In the genomic region with DNA sequence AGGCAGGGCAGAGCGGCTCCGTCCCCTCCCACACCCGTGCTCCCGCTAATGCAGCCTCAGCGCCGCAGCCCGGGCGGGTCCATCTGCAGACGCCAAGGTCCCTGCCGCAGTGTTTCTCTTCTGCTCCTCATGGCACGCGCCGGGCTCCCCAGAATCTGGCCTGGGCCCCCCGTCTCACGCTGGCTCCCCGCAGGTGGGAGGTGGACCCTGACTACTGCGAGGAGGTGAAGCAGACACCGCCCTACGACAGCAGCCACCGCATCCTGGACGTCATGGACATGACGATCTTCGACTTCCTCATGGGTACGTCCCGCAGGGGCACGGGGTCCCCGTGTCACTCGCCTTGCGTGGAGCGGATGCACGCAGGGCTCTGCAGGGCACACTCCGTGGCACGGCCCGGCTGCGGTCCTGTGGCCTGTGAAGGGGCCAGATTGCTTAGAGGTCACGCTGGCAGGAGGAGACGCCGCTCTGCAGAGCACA, we compare ENCODE assay signal across 21 cellular contexts. TPM values are rescaled to one million over a fixed set of nuclear protein-coding genes. Genes with fewer than 3 reads are reported as not detected.
"Had no signal": no experiment of that assay in that cellular context is flagged by ENCODE, and none has a peak within 500 bp of the region (broad histone marks: within the 10 kb centered on the region; RNA-seq: fewer than 3 reads in every experiment).

No MANE protein-coding gene starts in this region.

- H3K27ac Mint-ChIP-seq: activated CD4-positive, alpha-beta T cell treated with anti-CD3 and anti-CD28 coated beads, Interleukin-2, amount 10 ng/mL, durations not matched to agents 7 days and 5 days; activated CD8-positive, alpha-beta T cell treated with anti-CD3 and anti-CD28 coated beads, Interleukin-2, amount 10 ng/mL, durations not matched to agents 7 days and 5 days; activated naive CD4-positive, alpha-beta T cell treated with anti-CD3 and anti-CD28 coated beads for 36 hours; brain; immature natural killer cell; mesothelial cell of epicardium; stimulated activated naive B cell treated with anti-CD40 and anti-IgM and Interleukin-4, amounts not matched to agents 10 μg/mL and 1 μg/mL and 100 μg/mL, for 72 hours had no signal

- FAIRE-seq: endometrium, frontal cortex had no signal

- DNase-seq: activated CD4-positive, alpha-beta T cell treated with anti-CD3 and anti-CD28 coated beads, Interleukin-2, amount 10 ng/mL, durations not matched to agents 7 days and 5 days; activated CD8-positive, alpha-beta T cell treated with anti-CD3 and anti-CD28 coated beads, Interleukin-2, amount 10 ng/mL, durations not matched to agents 7 days and 5 days; activated naive CD4-positive, alpha-beta T cell treated with anti-CD3 and anti-CD28 coated beads for 36 hours; activated T-cell treated with anti-CD3 and anti-CD28 coated beads, Interleukin-2, amount 50 U/mL, for 4 hours; central memory CD4-positive, alpha-beta T cell; colonic mucosa; erythroblast; immature natural killer cell; stimulated activated naive B cell treated with anti-CD40 and anti-IgM and Interleukin-4, amounts not matched to agents 10 μg/mL and 1 μg/mL and 100 μg/mL, for 72 hours; T1000 had no signal

- H3K9me3 ChIP-seq: colonic mucosa, thoracic aorta had no signal

- H3K4me3 Mint-ChIP-seq: activated CD4-positive, alpha-beta T cell treated with anti-CD3 and anti-CD28 coated beads, Interleukin-2, amount 10 ng/mL, durations not matched to agents 7 days and 5 days; activated CD8-positive, alpha-beta T cell treated with anti-CD3 and anti-CD28 coated beads, Interleukin-2, amount 10 ng/mL, durations not matched to agents 7 days and 5 days; activated naive CD4-positive, alpha-beta T cell treated with anti-CD3 and anti-CD28 coated beads for 36 hours; activated T-cell treated with anti-CD3 and anti-CD28 coated beads, Interleukin-2, amount 50 U/mL, for 4 hours; brain; immature natural killer cell; mesothelial cell of epicardium; stimulated activated naive B cell treated with anti-CD40 and anti-IgM and Interleukin-4, amounts not matched to agents 10 μg/mL and 1 μg/mL and 100 μg/mL, for 72 hours had no signal

- H3K27me3 ChIP-seq: colonic mucosa had no signal

- ATAC-seq: activated CD8-positive, alpha-beta T cell treated with anti-CD3 and anti-CD28 coated beads, Interleukin-2, amount 10 ng/mL, durations not matched to agents 7 days and 5 days; activated T-cell treated with anti-CD3 and anti-CD28 coated beads, Interleukin-2, amount 50 U/mL, for 4 hours; stimulated activated naive B cell treated with anti-CD40 and anti-IgM and Interleukin-4, amounts not matched to agents 10 μg/mL and 1 μg/mL and 100 μg/mL, for 72 hours had no signal

- H3K27ac ChIP-seq: colonic mucosa, thoracic aorta had no signal

- H3K4me1 Mint-ChIP-seq: activated CD4-positive, alpha-beta T cell treated with anti-CD3 and anti-CD28 coated beads, Interleukin-2, amount 10 ng/mL, durations not matched to agents 7 days and 5 days; immature natural killer cell; mesothelial cell of epicardium; stimulated activated naive B cell treated with anti-CD40 and anti-IgM and Interleukin-4, amounts not matched to agents 10 μg/mL and 1 μg/mL and 100 μg/mL, for 72 hours had no signal

- H3K36me3 Mint-ChIP-seq: immature natural killer cell; stimulated activated naive B cell treated with anti-CD40 and anti-IgM and Interleukin-4, amounts not matched to agents 10 μg/mL and 1 μg/mL and 100 μg/mL, for 72 hours had no signal

- H3K9me3 Mint-ChIP-seq: activated CD4-positive, alpha-beta T cell treated with anti-CD3 and anti-CD28 coated beads, Interleukin-2, amount 10 ng/mL, durations not matched to agents 7 days and 5 days; activated naive CD4-positive, alpha-beta T cell treated with anti-CD3 and anti-CD28 coated beads for 36 hours; activated T-cell treated with anti-CD3 and anti-CD28 coated beads, Interleukin-2, amount 50 U/mL, for 4 hours; immature natural killer cell; mesothelial cell of epicardium; stimulated activated naive B cell treated with anti-CD40 and anti-IgM and Interleukin-4, amounts not matched to agents 10 μg/mL and 1 μg/mL and 100 μg/mL, for 72 hours had no signal

- H3K4me3 ChIP-seq: colonic mucosa, thoracic aorta had no signal

- H3K27me3 Mint-ChIP-seq: activated CD4-positive, alpha-beta T cell treated with anti-CD3 and anti-CD28 coated beads, Interleukin-2, amount 10 ng/mL, durations not matched to agents 7 days and 5 days; stimulated activated naive B cell treated with anti-CD40 and anti-IgM and Interleukin-4, amounts not matched to agents 10 μg/mL and 1 μg/mL and 100 μg/mL, for 72 hours had no signal

RNA-seq across cellular contexts. Expression of gene FOXL3, which starts 33.5 kb away (rescaled TPM):
- total RNA-seq: activated CD4-positive, alpha-beta T cell treated with anti-CD3 and anti-CD28 coated beads, Interleukin-2, amount 10 ng/mL, durations not matched to agents 7 days and 5 days; activated CD8-positive, alpha-beta T cell treated with anti-CD3 and anti-CD28 coated beads, Interleukin-2, amount 10 ng/mL, durations not matched to agents 7 days and 5 days; activated naive CD4-positive, alpha-beta T cell treated with anti-CD3 and anti-CD28 coated beads for 36 hours; activated T-cell treated with anti-CD3 and anti-CD28 coated beads, Interleukin-2, amount 50 U/mL, for 4 hours; frontal cortex; lung microvascular endothelial cell; mesothelial cell of epicardium; osteocyte; pulmonary artery endothelial cell; T-helper 1 cell treated with Interleukin-12 subunit alpha and Interleukin-12 subunit beta and Interleukin-4 antibody, amounts not matched to agents 30 ng/mL and 1 ng/mL, for 36 hours; thoracic aorta; urinary bladder had no signal
- polyA plus RNA-seq: immature natural killer cell, neural cell, urinary bladder had no signal
